ENCODE assay signal across 20 cellular contexts in genomic region chr15:55981596-55982249, GRCh38.
"Had no signal": no experiment of that assay in that cellular context is flagged by ENCODE, and none has a peak within 500 bp of the region (broad histone marks: within the 10 kb centered on the region; RNA-seq: fewer than 3 reads in every experiment).

No MANE protein-coding gene starts in this region.

- H3K4me3 Mint-ChIP-seq: naive thymus-derived CD8-positive, alpha-beta T cell; neural progenitor cell had no signal

- H3K27me3 Mint-ChIP-seq: naive thymus-derived CD8-positive, alpha-beta T cell; progenitor cell of endocrine pancreas had no signal

- DNase-seq: cortex of kidney; effector memory CD4-positive, alpha-beta T cell; glutamatergic neuron; islet precursor cell; mucosa of descending colon; naive thymus-derived CD8-positive, alpha-beta T cell; nucleus accumbens; pancreas; right cardiac atrium; small intestine; stimulated activated CD4-positive, alpha-beta T cell treated with anti-CD3 and anti-CD28 coated beads, Interleukin-12 subunit alpha, Interleukin-12 subunit beta, amount 100 ng/mL, for 4 hours; stimulated activated naive CD4-positive, alpha-beta T cell treated with Interleukin-2 at 50 U/mL for 16 hours; tibial artery; upper lobe of left lung; uterus had no signal

- ATAC-seq: esophagus mucosa; gastroesophageal sphincter; left lobe of liver; mucosa of descending colon; naive thymus-derived CD8-positive, alpha-beta T cell; pancreas; right cardiac atrium had no signal

- H3K4me1 Mint-ChIP-seq: neural progenitor cell had no signal

- H3K27ac Mint-ChIP-seq: naive thymus-derived CD8-positive, alpha-beta T cell; neural progenitor cell; progenitor cell of endocrine pancreas had no signal
